1 cellular context compared by ENCODE assay signal in the genomic region with DNA sequence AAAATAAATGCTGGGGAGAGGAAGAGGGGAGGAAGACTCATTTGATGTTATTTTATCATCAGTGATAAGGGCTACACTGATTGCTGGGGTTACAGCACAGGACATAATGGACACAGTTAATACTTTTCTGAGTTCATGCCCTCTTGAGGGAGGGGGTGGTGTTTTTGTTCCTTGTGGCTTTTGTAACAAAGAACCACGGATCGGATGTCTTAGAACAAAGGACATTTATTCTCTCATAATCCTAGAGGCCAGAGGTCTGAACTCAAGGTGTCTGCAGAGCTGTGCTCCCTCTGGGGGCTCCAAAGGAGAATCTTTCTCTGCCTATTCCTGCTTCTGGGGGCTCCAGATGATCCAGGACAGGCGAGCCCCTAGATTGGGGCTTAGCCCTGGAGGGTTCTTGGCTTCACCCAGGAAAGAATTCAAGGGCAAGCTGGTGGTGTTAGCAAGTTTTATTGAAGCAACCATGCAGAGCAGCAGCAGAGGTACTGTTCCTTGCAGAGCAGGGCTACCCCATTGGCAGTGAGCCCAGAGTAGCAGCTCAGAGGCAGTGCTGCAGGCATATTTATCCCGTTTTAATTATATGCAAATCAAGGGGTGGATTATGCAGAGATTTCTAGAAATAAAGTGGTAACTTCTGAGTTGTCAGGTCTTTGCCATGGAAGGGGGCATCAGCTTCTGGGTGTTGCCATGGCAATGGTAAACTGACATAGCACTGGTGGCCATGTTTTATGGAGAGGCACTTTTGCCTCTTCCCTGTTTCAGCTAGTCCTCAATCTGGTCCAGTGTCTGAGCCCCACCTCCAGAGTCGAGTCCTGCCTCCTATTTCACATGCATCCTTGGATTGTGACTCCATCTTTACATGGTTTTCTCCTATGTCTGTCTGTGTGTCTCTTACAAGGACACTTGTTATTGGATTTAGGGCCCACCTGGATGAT.
TF ChIP-seq lines count a peak whose summit lies in the region.

No MANE protein-coding gene starts in this region.

TF ChIP-seq in HCT116, 20 proteins besides CTCF, POLR2A, EP300 and RAD21 (continued from another document):
- no peak for TF ChIP-seq REST (IDR thresholded peaks at IDR 0.05; ENCODE audit: low read depth)
- no peak for TF ChIP-seq ZBTB33 (IDR thresholded peaks at IDR 0.05; ENCODE audit: extremely low read depth, insufficient replicate concordance, low read length)
- no peak for TF ChIP-seq ZFX (IDR thresholded peaks at IDR 0.05)
- no peak for TF ChIP-seq CBX3 (IDR thresholded peaks at IDR 0.05; ENCODE audit: low read depth)
- TF ChIP-seq, protein P1, sequence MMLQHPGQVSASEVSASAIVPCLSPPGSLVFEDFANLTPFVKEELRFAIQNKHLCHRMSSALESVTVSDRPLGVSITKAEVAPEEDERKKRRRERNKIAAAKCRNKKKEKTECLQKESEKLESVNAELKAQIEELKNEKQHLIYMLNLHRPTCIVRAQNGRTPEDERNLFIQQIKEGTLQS (IDR thresholded peaks at IDR 0.05): no peak
- TF ChIP-seq TCF7L2 (IDR thresholded peaks at IDR 0.05; ENCODE audit: borderline replicate concordance, extremely low read depth, insufficient read depth, insufficient read length): no peak
- TF ChIP-seq POLR2AphosphoS5 (IDR thresholded peaks at IDR 0.05; ENCODE audit: low read depth, low read length): no peak
- TF ChIP-seq SRF (IDR thresholded peaks at IDR 0.05; ENCODE audit: low read depth): no peak
- no peak for TF ChIP-seq YY1 (IDR thresholded peaks at IDR 0.05; ENCODE audit: extremely low read depth, insufficient replicate concordance, low read depth, low read length)
- TF ChIP-seq FOSL1 (IDR thresholded peaks at IDR 0.05; ENCODE audit: low read depth): no peak
- TF ChIP-seq EGR1 (IDR thresholded peaks at IDR 0.05; ENCODE audit: low read depth): no peak
- TF ChIP-seq EZH2phosphoT487 (IDR thresholded peaks at IDR 0.05; ENCODE audit: borderline replicate concordance): no peak
- TF ChIP-seq, protein P2, sequence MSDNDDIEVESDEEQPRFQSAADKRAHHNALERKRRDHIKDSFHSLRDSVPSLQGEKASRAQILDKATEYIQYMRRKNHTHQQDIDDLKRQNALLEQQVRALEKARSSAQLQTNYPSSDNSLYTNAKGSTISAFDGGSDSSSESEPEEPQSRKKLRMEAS (IDR thresholded peaks at IDR 0.05): no peak
- TF ChIP-seq SIN3A (IDR thresholded peaks at IDR 0.05; ENCODE audit: low read depth): no peak
- TF ChIP-seq SP1 (IDR thresholded peaks at IDR 0.05; ENCODE audit: low read depth): no peak
